8 cellular contexts compared by ENCODE assay signal in genomic region chr4:103019319-103020124, GRCh38. TPM values are rescaled to one million over a fixed set of nuclear protein-coding genes. Genes with fewer than 3 reads are reported as not detected.
DNase-seq lines count a peak whose midpoint lies in the region; ATAC-seq, FAIRE-seq and TF ChIP-seq lines count a peak whose summit lies in the region.

SLC9B1 (minus strand) TSS chr4:103019705; CDS start chr4:102991711, 27,994 bp downstream.

- H3K4me3 ChIP-seq in PC-3 (ENCODE audit: low read length) = peak within 1 kb of the TSS; percentile 62
- peak within 1 kb of the TSS; percentile 59 to 85 for H3K4me3 ChIP-seq in muscle layer of duodenum (ENCODE audit: low read depth in 1 of 2, low read length in 2 of 2)

- H3K9me2 ChIP-seq in PC-3 (replicated peaks; ENCODE audit: low read length) = no peaks in the 10 kb centered on the region

- H3K9ac ChIP-seq in PC-3 (ENCODE audit: low read length) = peak within 1 kb of the TSS; percentile 80

- H3K79me2 ChIP-seq in PC-3 (ENCODE audit: low read length) = no peaks in the 10 kb centered on the region

- H3K36me3 ChIP-seq in PC-3 (ENCODE audit: low read depth, low read length) (no peaks in the 10 kb centered on the region), muscle layer of duodenum (ENCODE audit: control insufficient read depth in 1 of 2, insufficient read depth in 2 of 2, low read length in 2 of 2) (peaks cover 0 to 6% of the 10 kb centered on the region in 2 donors)

- no peak for FAIRE-seq in HTR-8/SVneo (lab: Jason Lieb, UNC)

- ATAC-seq in GM21381 (IDR thresholded peaks at IDR 0.05; ENCODE audit: unreplicated experiment) (peak; percentile 100), PC-3 (peak; percentile 99), esophagus mucosa (peak; percentile 100)
- peak; percentile 99 for ATAC-seq in stimulated activated effector memory CD8-positive, alpha-beta T cell treated with anti-CD3 and anti-CD28 coated beads, Interleukin-12 subunit alpha, Interleukin-12 subunit beta, amount 100 ng/mL, for 72 hours

- CTCF ChIA-PET in PC-3 (lab: Charles Lee) = no interaction called here

- peaks cover 6% of the 10 kb centered on the region for H3K4me1 Mint-ChIP-seq in stimulated activated effector memory CD8-positive, alpha-beta T cell treated with anti-CD3 and anti-CD28 coated beads, Interleukin-12 subunit alpha, Interleukin-12 subunit beta, amount 100 ng/mL, for 72 hours

- H3F3A ChIP-seq in PC-3 (ENCODE audit: low read length, unreplicated experiment) = no peaks in the 10 kb centered on the region

- H3K27me3 ChIP-seq in PC-3 (ENCODE audit: low read length) (no peaks in the 10 kb centered on the region), muscle layer of duodenum (ENCODE audit: low read depth, low read length) (no peaks in the 10 kb centered on the region)

- H2AFZ ChIP-seq in PC-3 (ENCODE audit: low read length) = peak within 1 kb of the TSS; percentile 91

- TSS peak; percentile 98 for BruUV-seq in PC-3 (replicated peaks; lab: Mats Ljungman, UMichigan)

- peak within 1 kb of the TSS; percentile 90 for H3K27ac ChIP-seq in PC-3 (ENCODE audit: low read length)
- H3K27ac ChIP-seq in muscle layer of duodenum (ENCODE audit: low read length) = peak within 1 kb of the TSS; percentile 98

- H3K36me3 Mint-ChIP-seq in stimulated activated effector memory CD8-positive, alpha-beta T cell treated with anti-CD3 and anti-CD28 coated beads, Interleukin-12 subunit alpha, Interleukin-12 subunit beta, amount 100 ng/mL, for 72 hours = peaks cover 12% of the 10 kb centered on the region

- H3K4me1 ChIP-seq in PC-3 (ENCODE audit: insufficient read depth, low read length) = peaks cover 23% of the 10 kb centered on the region
- peaks cover 0 to 7% of the 10 kb centered on the region in 2 donors for H3K4me1 ChIP-seq in muscle layer of duodenum (ENCODE audit: control insufficient read depth in 1 of 2, insufficient read depth in 2 of 2, low read length in 2 of 2)

- peak within 1 kb of the TSS; percentile 83 for H3K4me3 Mint-ChIP-seq in stimulated activated effector memory CD8-positive, alpha-beta T cell treated with anti-CD3 and anti-CD28 coated beads, Interleukin-12 subunit alpha, Interleukin-12 subunit beta, amount 100 ng/mL, for 72 hours

- no peaks in the 10 kb centered on the region for H4K20me1 ChIP-seq in PC-3 (ENCODE audit: low read length)

- no peak for TF ChIP-seq CTCF in PC-3 (conservative IDR thresholded peaks at IDR 0.05; ENCODE audit: low read depth, low read length)

- H3K9me3 Mint-ChIP-seq in stimulated activated effector memory CD8-positive, alpha-beta T cell treated with anti-CD3 and anti-CD28 coated beads, Interleukin-12 subunit alpha, Interleukin-12 subunit beta, amount 100 ng/mL, for 72 hours = no peaks in the 10 kb centered on the region

- POLR2A ChIA-PET in PC-3 (lab: Charles Lee; ENCODE audit: unreplicated experiment) = interaction anchor here (0.9 kb wide), 1 partner anchor 192 kb away, joined by 8 read pairs; no protein-coding TSS in a partner anchor

- H3K4me2 ChIP-seq in PC-3 (ENCODE audit: low read length) = peak within 1 kb of the TSS; percentile 89

- H3K27ac Mint-ChIP-seq in stimulated activated effector memory CD8-positive, alpha-beta T cell treated with anti-CD3 and anti-CD28 coated beads, Interleukin-12 subunit alpha, Interleukin-12 subunit beta, amount 100 ng/mL, for 72 hours = peak within 1 kb of the TSS; percentile 97

- intact Hi-C loops in PC-3 (cut with micrococcal nuclease) = loop anchor here (2.0 kb wide), 1 partner anchor 57 kb away; the partner anchor contains the start of gene SLC9B2

- H3K9me3 ChIP-seq in PC-3 (ENCODE audit: low read length) = no peaks in the 10 kb centered on the region
- H3K9me3 ChIP-seq in muscle layer of duodenum (ENCODE audit: control insufficient read depth in 1 of 2, low read length in 2 of 2) = no peaks in the 10 kb centered on the region

- peak; percentile 89 for DNase-seq in D341Med (ENCODE audit: low spot score)
- peak; percentile 68 for DNase-seq in HTR-8/SVneo (ENCODE audit: insufficient read length, low spot score)
- peak; percentile 95 for DNase-seq in PC-3
- DNase-seq in activated T-cell treated with anti-CD3 and anti-CD28 coated beads, Interleukin-2, amount 50 U/mL, for 48 hours = peak; percentile 96 to 97
- DNase-seq in stimulated activated effector memory CD8-positive, alpha-beta T cell treated with anti-CD3 and anti-CD28 coated beads, Interleukin-12 subunit alpha, Interleukin-12 subunit beta, amount 100 ng/mL, for 72 hours (ENCODE audit: low spot score in 2 of 2) = peak; percentile 89 to 95

RNA-seq across cellular contexts. Expression of gene SLC9B1, which starts in this region (rescaled TPM):
- total RNA-seq in PC-3 (2014; rRNA removed) = not detected in 2 replicates
- total RNA-seq in esophagus mucosa = 0.28 TPM

Comparison
In these comparisons a context has a peak if more than half of its experiments do, and no peak if none do; other contexts are left out.
1. Peak in every context shown above with its lines: DNase-seq, ATAC-seq, H3K4me3 ChIP-seq and H3K27ac ChIP-seq.
2. Peak in DNase-seq, ATAC-seq, H3K4me3 ChIP-seq, H3K27ac ChIP-seq, H3K9ac ChIP-seq and H3K4me2 ChIP-seq in PC-3; RNA of the gene not detected or under 1 TPM.
3. Peak in ATAC-seq in esophagus mucosa; RNA of the gene not detected or under 1 TPM.